In the genomic region with DNA sequence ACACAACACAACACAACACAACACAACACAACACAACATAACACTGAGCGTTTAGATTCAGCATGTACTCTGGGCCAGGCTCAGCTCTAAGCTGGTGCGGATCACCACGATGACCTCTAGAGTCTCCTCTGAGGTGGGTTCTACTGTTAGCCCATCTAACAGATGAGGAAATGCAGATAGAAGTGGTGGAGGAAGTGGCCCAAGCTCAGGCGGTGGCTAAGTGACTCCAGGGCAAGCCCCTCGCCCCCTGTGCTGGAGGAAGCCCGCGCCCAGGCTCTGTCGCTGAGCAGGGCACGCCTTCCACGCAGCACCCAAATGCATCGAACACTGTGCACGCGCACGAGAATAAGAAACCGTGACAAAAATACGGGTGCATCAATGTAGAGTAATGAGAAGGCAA, we compare ENCODE assay signal across 9 cellular contexts. TPM values are rescaled to one million over a fixed set of nuclear protein-coding genes. Genes with fewer than 3 reads are reported as not detected.
DNase-seq lines count a peak whose midpoint lies in the region; ATAC-seq and TF ChIP-seq lines count a peak whose summit lies in the region.
"Had no signal": no experiment of that assay in that cellular context is flagged by ENCODE, and none has a peak within 500 bp of the region (broad histone marks: within the 10 kb centered on the region; RNA-seq: fewer than 3 reads in every experiment).

No MANE protein-coding gene starts in this region.

- CTCF ChIA-PET in activated CD8-positive, alpha-beta T cell treated with anti-CD3 and anti-CD28 coated beads for 36 hours (lab: Charles Lee): interaction anchor here (0.7 to 1.3 kb wide), 2 partner anchors 10 to 52 kb away, joined by 4 to 5 read pairs; no protein-coding TSS in a partner anchor

- no peak overlapping the region for H3K18ac ChIP-seq in H9 (ENCODE audit: insufficient read length, low read depth, low read length)

- no peak overlapping the region for H2BK120ac ChIP-seq in H9 (ENCODE audit: low read depth, low read length, poor library complexity, severe bottlenecking)

- no peak overlapping the region for H4K91ac ChIP-seq in H9 (ENCODE audit: insufficient read length, low read depth, low read length)

- H3K4me1 ChIP-seq in H9 (ENCODE audit: insufficient read depth, low read length): no peaks in the 10 kb centered on the region

- H3K27me3 Mint-ChIP-seq in CD14-positive monocyte (ENCODE audit: low read depth in 3 of 3) (peaks cover 5 to 12% (median 7%) of the 10 kb centered on the region in 3 donors), H9 (ENCODE audit: low read depth) (peaks cover 37% of the 10 kb centered on the region), mesothelial cell of epicardium (ENCODE audit: low read depth) (no peaks in the 10 kb centered on the region)
- H3K27me3 Mint-ChIP-seq in activated CD8-positive, alpha-beta T cell treated with anti-CD3 and anti-CD28 coated beads for 36 hours: peaks cover 5% of the 10 kb centered on the region

- no peak overlapping the region for H4K8ac ChIP-seq in H9 (replicated peaks; ENCODE audit: insufficient read length, low read depth, low read length)

- H3K27ac ChIP-seq in H9 (ENCODE audit: insufficient read length, low read depth, low read length): no peak overlapping the region

- H4K20me1 ChIP-seq in H9 (ENCODE audit: control insufficient read depth, insufficient read depth, insufficient read length): no peaks in the 10 kb centered on the region

- no CpG with 5 or more reads among the region's 16 CpGs for WGBS in H9 (ENCODE audit: extremely low coverage, insufficient read length, low lambda C conversion rate)

- no peak overlapping the region for H3K56ac ChIP-seq in H9 (ENCODE audit: insufficient read length, low read depth, low read length)

- H2BK15ac ChIP-seq in H9 (ENCODE audit: low read depth, low read length): no peak overlapping the region

- no peak overlapping the region for H3K14ac ChIP-seq in H9 (ENCODE audit: insufficient read depth, low read length)

- peak overlapping the region; percentile 90 to 95 for H3K4me3 Mint-ChIP-seq in CD14-positive monocyte
- peak overlapping the region; percentile 14 to 65; a peak in 4 of 5 replicates for H3K4me3 Mint-ChIP-seq in H9
- no peak overlapping the region for H3K4me3 Mint-ChIP-seq in activated CD8-positive, alpha-beta T cell treated with anti-CD3 and anti-CD28 coated beads for 36 hours
- peak overlapping the region; percentile 13 for H3K4me3 Mint-ChIP-seq in mesothelial cell of epicardium

- H2BK12ac ChIP-seq in H9 (ENCODE audit: insufficient read length, low read depth, low read length): no peak overlapping the region

- H2BK20ac ChIP-seq in H9 (ENCODE audit: low read depth, low read length, poor library complexity, severe bottlenecking): no peak overlapping the region

- H3K4me1 Mint-ChIP-seq in CD14-positive monocyte: peaks cover 56% of the 10 kb centered on the region
- peaks cover 6 to 19% of the 10 kb centered on the region in 2 experiments for H3K4me1 Mint-ChIP-seq in H9
- H3K4me1 Mint-ChIP-seq in activated CD8-positive, alpha-beta T cell treated with anti-CD3 and anti-CD28 coated beads for 36 hours (ENCODE audit: low read depth): peaks cover 26% of the 10 kb centered on the region
- H3K4me1 Mint-ChIP-seq in mesothelial cell of epicardium: peaks cover 27% of the 10 kb centered on the region

- DNase-seq in CD14-positive monocyte (ENCODE audit: low spot score) (no peak), H9 (no peak), mesothelial cell of epicardium (ENCODE audit: low spot score in 2 of 2, unreplicated experiment in 2 of 2) (no peak), NCI-H345 treated with DMSO at 0.1 percent for 48 hours (lab: John Stamatoyannopoulos, UW; ENCODE audit: unreplicated experiment) (no peak)
- DNase-seq in activated CD8-positive, alpha-beta T cell treated with anti-CD3 and anti-CD28 coated beads for 36 hours: no peak
- no peak for DNase-seq in activated CD8-positive, alpha-beta memory T cell treated with anti-CD3 and anti-CD28 coated beads, Interleukin-2, amount 50 U/mL, for 4 hours
- DNase-seq: NCI-H524 treated with DMSO at 0.1 percent for 48 hours had no signal

- no peaks in the 10 kb centered on the region for H3K79me2 ChIP-seq in H9 (ENCODE audit: insufficient read depth, low read length)

- no peak overlapping the region for H3T11ph ChIP-seq in H9 (ENCODE audit: low read length)

- H2AFZ ChIP-seq in H9 (ENCODE audit: low read length): no peak overlapping the region

- POLR2A ChIA-PET in activated CD8-positive, alpha-beta T cell treated with anti-CD3 and anti-CD28 coated beads for 36 hours (lab: Charles Lee): no interaction called here

- ATAC-seq in activated CD8-positive, alpha-beta T cell treated with anti-CD3 and anti-CD28 coated beads for 36 hours: peak; percentile 10
- ATAC-seq in HG02840 (IDR thresholded peaks at IDR 0.05; ENCODE audit: low FRiP score, unreplicated experiment) (no peak), GM21529 (IDR thresholded peaks at IDR 0.05; ENCODE audit: unreplicated experiment) (no peak)

- peaks cover 0 to 2% (median 0%) of the 10 kb centered on the region in 7 donors for H3K9me3 Mint-ChIP-seq in CD14-positive monocyte
- no peaks in the 10 kb centered on the region for H3K9me3 Mint-ChIP-seq in H9
- no peaks in the 10 kb centered on the region for H3K9me3 Mint-ChIP-seq in activated CD8-positive, alpha-beta T cell treated with anti-CD3 and anti-CD28 coated beads for 36 hours
- no peaks in the 10 kb centered on the region for H3K9me3 Mint-ChIP-seq in mesothelial cell of epicardium

- no peaks in the 10 kb centered on the region; the same call in 1 of the 2 replicates for H3K27me3 ChIP-seq in H9 (ENCODE audit: insufficient read depth, low read length)

- H3K79me1 ChIP-seq in H9 (ENCODE audit: insufficient read depth, low read depth, low read length, poor library complexity, severe bottlenecking): no peaks in the 10 kb centered on the region

- intact Hi-C loops in CD14-positive monocyte (cut with micrococcal nuclease): loop anchor here in 1 of 2 donors (5.0 kb wide), 4 partner anchors 43 to 953 kb away; a partner anchor contains a TSS
- intact Hi-C loops in activated CD8-positive, alpha-beta T cell treated with anti-CD3 and anti-CD28 coated beads for 36 hours (cut with micrococcal nuclease): no loop called here

- no peaks in the 10 kb centered on the region for H3K9me3 ChIP-seq in H9 (ENCODE audit: control insufficient read depth, low read depth, low read length)

- peaks cover 4% of the 10 kb centered on the region for H3K23me2 ChIP-seq in H9 (ENCODE audit: insufficient read length, low read depth, low read length, poor library complexity, severe bottlenecking)

- no peak overlapping the region for H2BK5ac ChIP-seq in H9 (ENCODE audit: insufficient read length, low read length)

- H3K23ac ChIP-seq in H9 (ENCODE audit: insufficient read length, low read depth, low read length): no peak overlapping the region

- H3K36me3 Mint-ChIP-seq in CD14-positive monocyte: no peaks in the 10 kb centered on the region
- H3K36me3 Mint-ChIP-seq in H9 (ENCODE audit: insufficient read depth in 1 of 3, low read depth in 3 of 3): no peaks in the 10 kb centered on the region
- no peaks in the 10 kb centered on the region for H3K36me3 Mint-ChIP-seq in activated CD8-positive, alpha-beta T cell treated with anti-CD3 and anti-CD28 coated beads for 36 hours (ENCODE audit: low read depth)
- no peaks in the 10 kb centered on the region for H3K36me3 Mint-ChIP-seq in mesothelial cell of epicardium

- no peak overlapping the region for H3K4ac ChIP-seq in H9 (ENCODE audit: low read depth, low read length)

- no peak overlapping the region for H2AK5ac ChIP-seq in H9 (ENCODE audit: insufficient read length, low read length)

- H4K5ac ChIP-seq in H9 (ENCODE audit: insufficient read length, low read depth, low read length): no peak overlapping the region

- TF ChIP-seq CTCF in CD14-positive monocyte (IDR thresholded peaks at IDR 0.05) (no peak), H9 (conservative IDR thresholded peaks at IDR 0.05) (no peak), mesothelial cell of epicardium (IDR thresholded peaks at IDR 0.05; ENCODE audit: unreplicated experiment) (no peak)
- no peak for TF ChIP-seq CTCF in activated CD8-positive, alpha-beta T cell treated with anti-CD3 and anti-CD28 coated beads for 36 hours (IDR thresholded peaks at IDR 0.05)

- H3K27ac Mint-ChIP-seq in CD14-positive monocyte (peak overlapping the region in 6 of 7 donors; percentile 33 to 89 (median 59)), H9 (no peak overlapping the region), mesothelial cell of epicardium (no peak overlapping the region)
- H3K27ac Mint-ChIP-seq in activated CD8-positive, alpha-beta T cell treated with anti-CD3 and anti-CD28 coated beads for 36 hours: no peak overlapping the region

- H3K4me2 ChIP-seq in H9 (ENCODE audit: insufficient read depth, insufficient read length, low read length): peak overlapping the region; percentile 37

- no peak overlapping the region for H3K9ac ChIP-seq in H9 (ENCODE audit: extremely low read depth, insufficient read length, low read length)

RNA-seq across cellular contexts. Expression of a gene that starts 45.3 kb away (rescaled TPM):
- 1 to 10 TPM; 3.1 to 4.4 TPM for polyA plus RNA-seq in CD14-positive monocyte
- total RNA-seq in H9 (2021): 23.0 and 24.0 TPM in 2 replicates
- total RNA-seq in activated CD8-positive, alpha-beta T cell treated with anti-CD3 and anti-CD28 coated beads for 36 hours: 10 to 100 TPM; 26.4 to 26.6 TPM
- 41.8 to 42.8 TPM (median 42.3 TPM) in 3 replicates for total RNA-seq in mesothelial cell of epicardium

Comparison
In these comparisons a context has a peak if more than half of its experiments do, and no peak if none do; other contexts are left out.
1. H3K27ac Mint-ChIP-seq: peak in CD14-positive monocyte (6 of 7); none in H9 (0 of 3), activated CD8-positive, alpha-beta T cell treated with anti-CD3 and anti-CD28 coated beads for 36 hours (single experiment) and mesothelial cell of epicardium (single experiment).